In genomic region chr15:80072285-80072684, GRCh38 we compare ENCODE assay signal across 8 cellular contexts. TPM values are rescaled to one million over a fixed set of nuclear protein-coding genes. Genes with fewer than 3 reads are reported as not detected.
DNase-seq lines count a peak whose midpoint lies in the region; ATAC-seq, FAIRE-seq and TF ChIP-seq lines count a peak whose summit lies in the region.

No MANE protein-coding gene starts in this region.

- POLR2A ChIA-PET in T-cell (lab: Charles Lee): interaction anchor here (0.7 to 1.7 kb wide), 4 partner anchors 12 to 1175 kb away, joined by 3 to 7 read pairs (median 4); no protein-coding TSS in a partner anchor

- peak; percentile 73 for ATAC-seq in HG03045 (IDR thresholded peaks at IDR 0.05; ENCODE audit: unreplicated experiment)
- ATAC-seq in T-cell (replicated peaks in 1 of 4): peak; percentile 98 to 99 (median 98)

- H3K4me1 Mint-ChIP-seq in T-cell: peaks cover 57 to 80% (median 78%) of the 10 kb centered on the region in 3 donors

- H3K4me3 ChIP-seq in epithelial cell of proximal tubule (ENCODE audit: low read depth, low read length): peak overlapping the region; percentile 56

- peak overlapping the region; percentile 70 to 77 (median 76) for H3K4me3 Mint-ChIP-seq in T-cell

- peaks cover 8% of the 10 kb centered on the region for H3K36me3 Mint-ChIP-seq in T-cell

- no peaks in the 10 kb centered on the region for H3K9me3 Mint-ChIP-seq in T-cell

- peak; percentile 91 for FAIRE-seq in GM18507 (lab: Jason Lieb, UNC)

- peak overlapping the region; percentile 74 to 76 for H3K27ac Mint-ChIP-seq in T-cell

- TF ChIP-seq CTCF in epithelial cell of proximal tubule (conservative IDR thresholded peaks at IDR 0.05; ENCODE audit: low read depth, low read length): no peak

- H3K27me3 Mint-ChIP-seq in T-cell: no peaks in the 10 kb centered on the region

- DNase-seq in AG08396 (ENCODE audit: low spot score) (peak; percentile 50), GM18507 (ENCODE audit: extremely low spot score, insufficient read length, low read depth) (peak; percentile 17), NCI-H1694 treated with DMSO at 0.1 percent for 48 hours (lab: John Stamatoyannopoulos, UW) (peak; percentile 88), T-cell (peak in 3 of 34 experiments; percentile 11 to 20 (median 13)), epithelial cell of proximal tubule (ENCODE audit: low read depth) (peak; percentile 82), mucosa of gallbladder (ENCODE audit: low spot score) (peak; percentile 42), HK-2 (ENCODE audit: unreplicated experiment) (no peak)

- CTCF ChIA-PET in T-cell (lab: Charles Lee): interaction anchor here (0.7 to 1.9 kb wide), 4 partner anchors 9 to 12 kb away, joined by 4 to 10 read pairs (median 8); partner anchors contain the start of gene ZFAND6 (in 1 of the 2)

RNA-seq across cellular contexts. Expression of gene ZFAND6, which starts 12.8 kb away (rescaled TPM):
- total RNA-seq in T-cell (10 to 100 TPM; 49.1 to 84.2 (median 57.1) TPM), epithelial cell of proximal tubule (86.7 and 126 TPM in 2 replicates), mucosa of gallbladder (64.5 TPM)
